ENCODE assay signal across 8 cellular contexts in genomic region chr2:75627902-75628504, GRCh38. TPM values are rescaled to one million over a fixed set of nuclear protein-coding genes. Genes with fewer than 3 reads are reported as not detected.
DNase-seq lines count a peak whose midpoint lies in the region; ATAC-seq and TF ChIP-seq lines count a peak whose summit lies in the region.

No MANE protein-coding gene starts in this region.

- TF ChIP-seq CTCF in GM10266 (IDR thresholded peaks at IDR 0.05; ENCODE audit: control insufficient read depth, insufficient read depth, low read depth, missing control alignments) (peak; percentile 92), heart right ventricle (IDR thresholded peaks at IDR 0.05) (peak; percentile 65 to 94 (median 92))

- no peak overlapping the region for H3K4me3 Mint-ChIP-seq in activated naive CD8-positive, alpha-beta T cell treated with anti-CD3 and anti-CD28 coated beads for 36 hours

- H3K27ac ChIP-seq in heart right ventricle = no peak overlapping the region

- peak; percentile 58 for DNase-seq in GM10266 (ENCODE audit: extremely low spot score)
- peak; percentile 74 to 87 for DNase-seq in HAP-1 (ENCODE audit: low spot score in 2 of 2)
- DNase-seq in MV-4-11 (lab: John Stamatoyannopoulos, UW) = peak; percentile 37
- DNase-seq in activated naive CD8-positive, alpha-beta T cell treated with anti-CD3 and anti-CD28 coated beads for 36 hours = peak; percentile 58
- peak; percentile 56 to 62 for DNase-seq in heart right ventricle
- peak; percentile 72 for DNase-seq in renal cortical epithelial cell (ENCODE audit: low read depth)

- WGBS in heart right ventricle, 2 donors = 0% methylated on average over 4 of the region's 4 CpGs

- H3K9me3 ChIP-seq in HAP-1 (no peaks in the 10 kb centered on the region), heart right ventricle (no peaks in the 10 kb centered on the region)

- no peaks in the 10 kb centered on the region for H3K4me1 ChIP-seq in HAP-1
- H3K4me1 ChIP-seq in heart right ventricle = peaks cover 0 to 14% (median 0%) of the 10 kb centered on the region in 9 donors

- intact Hi-C loops in heart right ventricle (cut with DNase I) = loop anchor here in 5 of 10 donors (5.0 to 10.0 kb wide), 3 partner anchors 166 to 713 kb away; no protein-coding TSS in a partner anchor

- peaks cover 7% of the 10 kb centered on the region; the same call in 1 of the 2 replicates for H3K27me3 ChIP-seq in HAP-1 (ENCODE audit: low read depth)
- H3K27me3 ChIP-seq in heart right ventricle = peaks cover 0 to 15% (median 0%) of the 10 kb centered on the region in 7 donors

- peaks cover 27% of the 10 kb centered on the region for H3K27me3 Mint-ChIP-seq in activated naive CD8-positive, alpha-beta T cell treated with anti-CD3 and anti-CD28 coated beads for 36 hours

- in situ Hi-C loops in HAP-1 (cut with MboI; ENCODE audit: low sequenced_read_pairs) = no loop called here

- H3K4me1 Mint-ChIP-seq in activated naive CD8-positive, alpha-beta T cell treated with anti-CD3 and anti-CD28 coated beads for 36 hours = no peaks in the 10 kb centered on the region

- no peaks in the 10 kb centered on the region for H3K36me3 Mint-ChIP-seq in activated naive CD8-positive, alpha-beta T cell treated with anti-CD3 and anti-CD28 coated beads for 36 hours

- no peak overlapping the region for H3K27ac Mint-ChIP-seq in activated naive CD8-positive, alpha-beta T cell treated with anti-CD3 and anti-CD28 coated beads for 36 hours

- H3K4me3 ChIP-seq in HAP-1 (no peak overlapping the region), heart right ventricle (no peak overlapping the region)

- H3K36me3 ChIP-seq in HAP-1 (replicated peaks) (no peaks in the 10 kb centered on the region), heart right ventricle (no peaks in the 10 kb centered on the region)

- ATAC-seq in SK-N-SH treated with all-trans-retinoic acid at 6 μM for 48 hours (peak; percentile 88), heart right ventricle (peak in 4 of 8 donors; percentile 65 to 80 (median 71)), GM21737 (IDR thresholded peaks at IDR 0.05; ENCODE audit: unreplicated experiment) (no peak)

- H3K9me3 Mint-ChIP-seq in activated naive CD8-positive, alpha-beta T cell treated with anti-CD3 and anti-CD28 coated beads for 36 hours = no peaks in the 10 kb centered on the region

TF ChIP-seq in SK-N-SH treated with all-trans-retinoic acid at 6 μM for 48 hours, 23 proteins besides CTCF, POLR2A, EP300 and RAD21:
- TF ChIP-seq TSHZ2 (CRISPR knock-in tag; IDR thresholded peaks at IDR 0.05) (no peak), PPARA (CRISPR knock-in tag; IDR thresholded peaks at IDR 0.05; ENCODE audit: borderline replicate concordance) (no peak), CSDC2 (CRISPR knock-in tag; IDR thresholded peaks at IDR 0.05) (no peak), CREB5 (CRISPR knock-in tag; IDR thresholded peaks at IDR 0.05; ENCODE audit: low read depth) (no peak)

RNA-seq across cellular contexts. Expression of gene MRPL19, which starts 18.6 kb away (rescaled TPM):
- 10 to 100 TPM; 77.6 to 81.2 TPM for total RNA-seq in activated naive CD8-positive, alpha-beta T cell treated with anti-CD3 and anti-CD28 coated beads for 36 hours
- total RNA-seq in heart right ventricle (10 to 100 TPM; 43.0 to 70.7 (median 64.1) TPM), renal cortical epithelial cell (68.0 and 68.9 TPM in 2 replicates)
- 10 to 100 TPM; 12.2 to 21.9 TPM for polyA plus RNA-seq in heart right ventricle
